12 cellular contexts compared by ENCODE assay signal in the genomic region with DNA sequence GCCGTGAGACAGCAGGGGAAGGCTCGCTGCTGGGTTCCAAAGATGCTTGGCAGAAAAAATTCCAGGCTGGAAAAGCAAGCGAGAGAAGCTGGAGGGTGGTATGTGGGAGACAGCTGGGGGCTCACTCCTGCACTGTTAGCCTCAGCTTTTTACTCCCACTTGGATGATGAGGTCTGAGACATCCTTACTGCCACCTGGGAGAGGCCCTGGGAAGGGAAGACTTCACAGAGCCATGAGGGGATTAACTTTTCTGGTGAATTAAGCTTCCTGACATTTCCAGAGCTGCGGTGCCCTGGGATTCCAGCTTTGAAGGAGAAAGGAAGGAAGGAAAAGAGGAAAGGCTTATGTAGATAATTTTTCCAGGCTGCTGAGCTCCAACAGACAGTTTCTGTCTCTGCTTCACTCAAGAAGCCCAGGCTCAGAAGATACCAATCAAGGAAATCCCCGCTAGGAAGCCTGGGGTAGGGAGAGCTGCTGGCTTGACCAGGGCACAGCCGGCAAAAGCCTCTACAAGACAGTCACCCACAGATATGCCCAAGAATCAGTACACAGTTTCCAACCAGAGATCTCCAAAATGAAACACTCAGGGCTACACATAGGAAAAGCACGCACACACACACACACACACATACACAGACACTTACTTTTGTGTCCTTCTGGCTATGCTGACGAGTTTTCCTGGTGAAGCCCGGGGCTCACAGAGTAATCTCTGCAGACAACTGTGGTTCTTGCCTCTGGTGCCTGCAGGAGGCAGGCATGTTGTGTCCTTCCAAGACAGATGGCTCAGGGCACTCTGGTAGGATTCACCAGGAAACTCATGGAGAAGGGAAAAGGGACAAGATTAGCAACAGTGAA. TPM values are rescaled to one million over a fixed set of nuclear protein-coding genes. Genes with fewer than 3 reads are reported as not detected.
DNase-seq lines count a peak whose midpoint lies in the region; ATAC-seq and TF ChIP-seq lines count a peak whose summit lies in the region.
"Had no signal": no experiment of that assay in that cellular context is flagged by ENCODE, and none has a peak within 500 bp of the region (broad histone marks: within the 10 kb centered on the region; RNA-seq: fewer than 3 reads in every experiment).

No MANE protein-coding gene starts in this region.

- H3K27me3 ChIP-seq in iPS-15b (ENCODE audit: control insufficient read depth, insufficient read depth, low read length) = no peaks in the 10 kb centered on the region
- H3K27me3 ChIP-seq in skeletal muscle satellite cell (ENCODE audit: control insufficient read depth, insufficient read depth, low read length) = peaks cover 24% of the 10 kb centered on the region
- peaks cover 9% of the 10 kb centered on the region for H3K27me3 ChIP-seq in upper lobe of right lung

- in situ Hi-C loops in astrocyte of the cerebellum (cut with HindIII; ENCODE audit: low sequenced_read_pairs) = no loop called here

- no peak for ATAC-seq in upper lobe of right lung
- ATAC-seq: activated naive CD4-positive, alpha-beta T cell treated with anti-CD3 and anti-CD28 coated beads, Interleukin-2, amount 50 U/mL, for 72 hours had no signal

- intact Hi-C loops in upper lobe of right lung (cut with DNase I) = no loop called here

- no peak overlapping the region for H3K9ac ChIP-seq in iPS-15b (ENCODE audit: low read depth, low read length)
- no peak overlapping the region for H3K9ac ChIP-seq in skeletal muscle satellite cell (ENCODE audit: low read depth, low read length)

- H3K36me3 ChIP-seq in iPS-15b (ENCODE audit: control insufficient read depth, insufficient read depth, low read length) = peaks cover 7% of the 10 kb centered on the region
- H3K36me3 ChIP-seq in skeletal muscle satellite cell (ENCODE audit: insufficient read depth, low read length) = no peaks in the 10 kb centered on the region
- no peaks in the 10 kb centered on the region for H3K36me3 ChIP-seq in upper lobe of right lung

- TF ChIP-seq CTCF in astrocyte of the cerebellum (IDR thresholded peaks at IDR 0.05; ENCODE audit: low read depth, low read length, missing control alignments) (peak; percentile 11), upper lobe of right lung (IDR thresholded peaks at IDR 0.05) (no peak)

- no peak overlapping the region for H3K27ac ChIP-seq in upper lobe of right lung

- peaks cover 11% of the 10 kb centered on the region for H3K4me1 ChIP-seq in iPS-15b (ENCODE audit: control insufficient read depth, insufficient read depth, low read length)
- H3K4me1 ChIP-seq in skeletal muscle satellite cell (ENCODE audit: control insufficient read depth, insufficient read depth, low read length) = peaks cover 26% of the 10 kb centered on the region
- peaks cover 10% of the 10 kb centered on the region for H3K4me1 ChIP-seq in upper lobe of right lung

- H3K4me3 ChIP-seq in astrocyte of the cerebellum (ENCODE audit: low read depth, low read length) (no peak overlapping the region), iPS-15b (ENCODE audit: low read depth, low read length) (peak overlapping the region; percentile 41), skeletal muscle satellite cell (ENCODE audit: low read length) (no peak overlapping the region), upper lobe of right lung (no peak overlapping the region)

- DNase-seq in DMS 273 (lab: John Stamatoyannopoulos, UW; ENCODE audit: unreplicated experiment) (peak; percentile 33), DMS 273 treated with DMSO at 0.1 percent for 48 hours (lab: John Stamatoyannopoulos, UW) (no peak), astrocyte of the cerebellum (ENCODE audit: low read depth) (no peak), NCI-H2196 treated with DMSO at 0.1 percent for 48 hours (lab: John Stamatoyannopoulos, UW; ENCODE audit: unreplicated experiment) (no peak), T-helper 2 cell (no peak), upper lobe of right lung (no peak)
- DNase-seq: 8988T; activated CD4-positive, alpha-beta T cell treated with anti-CD3 and anti-CD28 coated beads for 4 hours; NCI-H1105 treated with DMSO at 0.1 percent for 48 hours had no signal

- no peaks in the 10 kb centered on the region for H3K9me3 ChIP-seq in iPS-15b (ENCODE audit: control insufficient read depth, insufficient read depth, low read length)
- H3K9me3 ChIP-seq in skeletal muscle satellite cell (replicated peaks; ENCODE audit: low read length) = no peaks in the 10 kb centered on the region
- no peaks in the 10 kb centered on the region for H3K9me3 ChIP-seq in upper lobe of right lung

- peak overlapping the region; percentile 81 for H3K4me2 ChIP-seq in skeletal muscle satellite cell (ENCODE audit: low read length)

RNA-seq across cellular contexts. Expression of a gene that starts 0.9 kb away (rescaled TPM):
- 1.5 TPM in 1 of 2 replicates, not detected in the other for total RNA-seq in skeletal muscle satellite cell (2012; rRNA removed)
- not detected for total RNA-seq in upper lobe of right lung
- total RNA-seq: activated naive CD4-positive, alpha-beta T cell treated with anti-CD3 and anti-CD28 coated beads, Interleukin-2, amount 50 U/mL, for 72 hours had no signal

RNA-seq across cellular contexts. Expression of a gene that starts 43.7 kb away (rescaled TPM):
- total RNA-seq in skeletal muscle satellite cell (2012; rRNA removed) = 28.0 and 28.1 TPM in 2 replicates
- 60.4 TPM for total RNA-seq in upper lobe of right lung
